In the genomic region with DNA sequence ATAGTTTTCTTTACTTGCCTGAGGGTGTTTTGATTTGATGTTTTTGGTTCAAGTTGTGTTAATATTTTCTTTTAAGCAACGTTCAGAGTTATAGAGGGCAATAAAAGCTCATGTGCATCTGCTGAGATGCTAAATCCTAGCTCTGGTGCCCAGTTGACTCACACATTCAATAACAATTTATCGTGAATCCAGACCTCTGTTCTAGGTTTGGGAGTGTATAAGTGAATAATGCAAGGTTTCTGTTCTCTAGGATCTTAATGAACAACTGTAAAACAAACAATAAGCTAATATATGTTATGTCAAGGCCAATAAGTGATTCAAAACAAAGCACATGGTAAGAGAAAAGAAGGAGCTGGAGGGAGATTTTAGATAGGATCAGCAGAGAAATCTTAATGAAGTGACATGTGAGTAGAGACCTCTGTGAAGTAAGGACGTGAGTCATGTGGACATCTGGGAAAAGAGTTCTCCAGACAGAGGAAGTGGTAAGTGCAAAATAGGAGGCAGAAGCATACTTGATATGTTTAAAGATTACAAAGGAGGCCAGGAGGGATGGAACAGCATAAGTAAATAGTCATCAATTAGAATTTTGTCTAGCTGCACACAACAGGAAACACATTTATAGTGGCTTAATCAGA, we compare ENCODE assay signal across 13 cellular contexts.
DNase-seq lines count a peak whose midpoint lies in the region; ATAC-seq, FAIRE-seq and TF ChIP-seq lines count a peak whose summit lies in the region.
"Had no signal": no experiment of that assay in that cellular context is flagged by ENCODE, and none has a peak within 500 bp of the region (broad histone marks: within the 10 kb centered on the region; RNA-seq: fewer than 3 reads in every experiment).

No MANE protein-coding gene starts in this region.

- peak; percentile 94 for FAIRE-seq in astrocyte (lab: Jason Lieb, UNC)

- in situ Hi-C loops in KBM-7 (cut with MboI; ENCODE audit: low pct_unique_long_range_greater_than_20kb, low sequenced_read_pairs), result no loop called here
- in situ Hi-C loops in ACHN (cut with HindIII; ENCODE audit: low pct_ligation_motif_present, low pct_unique_long_range_greater_than_20kb, low sequenced_read_pairs), result no loop called here

- peak overlapping the region; percentile 4 for H3K9ac ChIP-seq in astrocyte (ENCODE audit: low read length)

- H3K27me3 ChIP-seq in astrocyte (ENCODE audit: insufficient read depth, low read length), result no peaks in the 10 kb centered on the region

- H3K27ac ChIP-seq in astrocyte (ENCODE audit: low read depth, low read length), result peak overlapping the region; percentile 54

- H3K9me3 ChIP-seq in astrocyte (ENCODE audit: insufficient read depth, low read depth, low read length), result no peaks in the 10 kb centered on the region

- ATAC-seq in stimulated activated memory B cell treated with anti-CD40 and anti-IgM and Interleukin-4, amounts not matched to agents 10 μg/mL and 1 μg/mL and 100 μg/mL, for 72 hours, result no peak
- ATAC-seq in activated CD8-positive, alpha-beta memory T cell treated with anti-CD3 and anti-CD28 coated beads, Interleukin-2, amount 10 ng/mL, durations not matched to agents 7 days and 5 days, result no peak
- ATAC-seq: activated T-cell treated with anti-CD3 and anti-CD28 coated beads, Interleukin-2, amount 50 U/mL, for 4 hours; CD8-positive, alpha-beta T cell had no signal

- peak; percentile 47 for DNase-seq in AG20443 (ENCODE audit: low spot score)
- peak; percentile 3 for DNase-seq in KBM-7
- DNase-seq in astrocyte (ENCODE audit: low read depth), result peak; percentile 94
- DNase-seq in kidney tubule cell (ENCODE audit: low spot score), result peak; percentile 68
- DNase-seq in NCI-H774 (lab: John Stamatoyannopoulos, UW), result no peak
- DNase-seq in activated CD8-positive, alpha-beta memory T cell treated with anti-CD3 and anti-CD28 coated beads, Interleukin-2, amount 10 ng/mL, durations not matched to agents 7 days and 5 days, result no peak
- DNase-seq in ACHN, result no peak
- DNase-seq: activated T-cell treated with anti-CD3 and anti-CD28 coated beads, Interleukin-2, amount 50 U/mL, for 4 hours; CD8-positive, alpha-beta T cell; glutamatergic neuron; NCI-H69; T-helper 9 cell had no signal

- H3K79me2 ChIP-seq in astrocyte (ENCODE audit: insufficient read depth, low read length), result no peaks in the 10 kb centered on the region

- no peak for TF ChIP-seq CTCF in astrocyte (IDR thresholded peaks at IDR 0.05; ENCODE audit: insufficient read depth, low read depth, low read length)

- peaks cover 2% of the 10 kb centered on the region for H3K9me3 Mint-ChIP-seq in astrocyte (ENCODE audit: unreplicated experiment)
- no peaks in the 10 kb centered on the region for H3K9me3 Mint-ChIP-seq in stimulated activated memory B cell treated with anti-CD40 and anti-IgM and Interleukin-4, amounts not matched to agents 10 μg/mL and 1 μg/mL and 100 μg/mL, for 72 hours
- no peaks in the 10 kb centered on the region for H3K9me3 Mint-ChIP-seq in activated CD8-positive, alpha-beta memory T cell treated with anti-CD3 and anti-CD28 coated beads, Interleukin-2, amount 10 ng/mL, durations not matched to agents 7 days and 5 days (ENCODE audit: low read depth)
- H3K9me3 Mint-ChIP-seq: activated T-cell treated with anti-CD3 and anti-CD28 coated beads, Interleukin-2, amount 50 U/mL, for 4 hours; CD8-positive, alpha-beta T cell had no signal

- peaks cover 10% of the 10 kb centered on the region for H3K4me1 ChIP-seq in astrocyte (ENCODE audit: insufficient read depth, low read length)

- no peaks in the 10 kb centered on the region for H3K36me3 Mint-ChIP-seq in astrocyte (ENCODE audit: low read depth, unreplicated experiment)
- H3K36me3 Mint-ChIP-seq in stimulated activated memory B cell treated with anti-CD40 and anti-IgM and Interleukin-4, amounts not matched to agents 10 μg/mL and 1 μg/mL and 100 μg/mL, for 72 hours, result no peaks in the 10 kb centered on the region
- H3K36me3 Mint-ChIP-seq in activated CD8-positive, alpha-beta memory T cell treated with anti-CD3 and anti-CD28 coated beads, Interleukin-2, amount 10 ng/mL, durations not matched to agents 7 days and 5 days, result no peaks in the 10 kb centered on the region
- H3K36me3 Mint-ChIP-seq: CD8-positive, alpha-beta T cell had no signal

- no peaks in the 10 kb centered on the region for H4K20me1 ChIP-seq in astrocyte (ENCODE audit: insufficient read depth, low read length)

- H3K27ac Mint-ChIP-seq in astrocyte (ENCODE audit: unreplicated experiment), result peak overlapping the region; percentile 13
- H3K27ac Mint-ChIP-seq in stimulated activated memory B cell treated with anti-CD40 and anti-IgM and Interleukin-4, amounts not matched to agents 10 μg/mL and 1 μg/mL and 100 μg/mL, for 72 hours, result no peak overlapping the region
- no peak overlapping the region for H3K27ac Mint-ChIP-seq in activated CD8-positive, alpha-beta memory T cell treated with anti-CD3 and anti-CD28 coated beads, Interleukin-2, amount 10 ng/mL, durations not matched to agents 7 days and 5 days
- H3K27ac Mint-ChIP-seq: CD8-positive, alpha-beta T cell had no signal

- H3K4me3 ChIP-seq in astrocyte (ENCODE audit: insufficient read depth, low read depth, low read length), result no peak overlapping the region

- H3K4me2 ChIP-seq in astrocyte (ENCODE audit: low read length), result peak overlapping the region; percentile 66

- H3K27me3 Mint-ChIP-seq in astrocyte (ENCODE audit: low read depth, unreplicated experiment), result no peaks in the 10 kb centered on the region
- H3K27me3 Mint-ChIP-seq in stimulated activated memory B cell treated with anti-CD40 and anti-IgM and Interleukin-4, amounts not matched to agents 10 μg/mL and 1 μg/mL and 100 μg/mL, for 72 hours, result no peaks in the 10 kb centered on the region
- H3K27me3 Mint-ChIP-seq in activated CD8-positive, alpha-beta memory T cell treated with anti-CD3 and anti-CD28 coated beads, Interleukin-2, amount 10 ng/mL, durations not matched to agents 7 days and 5 days, result no peaks in the 10 kb centered on the region

- no peak overlapping the region for H3K4me3 Mint-ChIP-seq in astrocyte (ENCODE audit: unreplicated experiment)
- no peak overlapping the region for H3K4me3 Mint-ChIP-seq in stimulated activated memory B cell treated with anti-CD40 and anti-IgM and Interleukin-4, amounts not matched to agents 10 μg/mL and 1 μg/mL and 100 μg/mL, for 72 hours
- H3K4me3 Mint-ChIP-seq in activated CD8-positive, alpha-beta memory T cell treated with anti-CD3 and anti-CD28 coated beads, Interleukin-2, amount 10 ng/mL, durations not matched to agents 7 days and 5 days, result no peak overlapping the region
- H3K4me3 Mint-ChIP-seq: activated T-cell treated with anti-CD3 and anti-CD28 coated beads, Interleukin-2, amount 50 U/mL, for 4 hours; CD8-positive, alpha-beta T cell had no signal

- CTCF ChIA-PET in activated CD8-positive, alpha-beta memory T cell treated with anti-CD3 and anti-CD28 coated beads, Interleukin-2, amount 10 ng/mL, durations not matched to agents 7 days and 5 days (lab: Charles Lee), result no interaction called here

- H2AFZ ChIP-seq in astrocyte (ENCODE audit: low read depth, low read length), result peak overlapping the region; percentile 16

- no peaks in the 10 kb centered on the region for H3K36me3 ChIP-seq in astrocyte (ENCODE audit: insufficient read depth, low read length)

- peaks cover 13% of the 10 kb centered on the region for H3K4me1 Mint-ChIP-seq in astrocyte (ENCODE audit: low read depth, unreplicated experiment)
- no peaks in the 10 kb centered on the region for H3K4me1 Mint-ChIP-seq in stimulated activated memory B cell treated with anti-CD40 and anti-IgM and Interleukin-4, amounts not matched to agents 10 μg/mL and 1 μg/mL and 100 μg/mL, for 72 hours
- H3K4me1 Mint-ChIP-seq in activated CD8-positive, alpha-beta memory T cell treated with anti-CD3 and anti-CD28 coated beads, Interleukin-2, amount 10 ng/mL, durations not matched to agents 7 days and 5 days, result no peaks in the 10 kb centered on the region

Comparison
In these comparisons a context has a peak if more than half of its experiments do, and no peak if none do; other contexts are left out.
1. DNase-seq: peak in AG20443 (single experiment), KBM-7 (single experiment), astrocyte (single experiment) and kidney tubule cell (single experiment); none in NCI-H774 (single experiment), activated CD8-positive, alpha-beta memory T cell treated with anti-CD3 and anti-CD28 coated beads, Interleukin-2, amount 10 ng/mL, durations not matched to agents 7 days and 5 days (single experiment) and ACHN (single experiment).